ENCODE assay signal across 11 cellular contexts in genomic region chr1:12436345-12436658, GRCh38.
DNase-seq lines count a peak whose midpoint lies in the region; ATAC-seq, FAIRE-seq and TF ChIP-seq lines count a peak whose summit lies in the region.
"Had no signal": no experiment of that assay in that cellular context is flagged by ENCODE, and none has a peak within 500 bp of the region (broad histone marks: within the 10 kb centered on the region; RNA-seq: fewer than 3 reads in every experiment).

No MANE protein-coding gene starts in this region.

- no peak overlapping the region for H4K91ac ChIP-seq in neuronal stem cell (ENCODE audit: low read depth, low read length, poor library complexity)

- TF ChIP-seq EP300 in GM12878 (IDR thresholded peaks at IDR 0.05; ENCODE audit: borderline replicate concordance in 1 of 2, control insufficient read depth in 1 of 2, low read depth in 2 of 2, low read length in 2 of 2): no peak

- TF ChIP-seq POLR2A in GM12878 (IDR thresholded peaks at IDR 0.05; ENCODE audit: low read depth, low read length): no peak

- H4K20me1 ChIP-seq in Loucy (ENCODE audit: insufficient read depth, low read length, poor library complexity, severe bottlenecking): no peaks in the 10 kb centered on the region
- peaks cover 9% of the 10 kb centered on the region; the same call in 1 of the 2 replicates for H4K20me1 ChIP-seq in GM12878 (ENCODE audit: control insufficient read depth, insufficient read depth)

- H3K4me3 ChIP-seq in Loucy (ENCODE audit: low read length, poor library complexity, severe bottlenecking) (peak overlapping the region; percentile 63), GM12878 (no peak overlapping the region), neuronal stem cell (ENCODE audit: low read length in 2 of 2) (no peak overlapping the region), MG63 (no peak overlapping the region)

- no peak for ATAC-seq in CD4-positive, alpha-beta T cell (ENCODE audit: poor library complexity)
- ATAC-seq in GM12878: peak; percentile 3; the same call in 2 of the 3 replicates

- no TSS peak for BruUV-seq in GM12878 (replicated peaks; lab: Mats Ljungman, UMichigan)

- RAD21 ChIA-PET in GM12878 (lab: Charles Lee; ENCODE audit: unreplicated experiment): interaction anchor here (1.0 to 2.6 kb wide), 3 partner anchors 14 to 181 kb away, joined by 4 to 14 read pairs (median 7); partner anchors contain the start of gene DHRS3

- H2AFZ ChIP-seq in Loucy (ENCODE audit: low read length) (no peak overlapping the region), GM12878 (ENCODE audit: control insufficient read depth, low read depth, low read length) (no peak overlapping the region), neuronal stem cell (ENCODE audit: low read length) (no peak overlapping the region)

- no peak overlapping the region for H3K23ac ChIP-seq in neuronal stem cell (ENCODE audit: low read depth, low read length, poor library complexity)

- H3K4me3 Mint-ChIP-seq in CD4-positive, alpha-beta T cell: peak overlapping the region; percentile 56
- no peak overlapping the region for H3K4me3 Mint-ChIP-seq in CD14-positive monocyte

- H3K4me1 Mint-ChIP-seq in CD4-positive, alpha-beta T cell (ENCODE audit: low read depth): peaks cover 78% of the 10 kb centered on the region
- H3K4me1 Mint-ChIP-seq in CD14-positive monocyte: peaks cover 31% of the 10 kb centered on the region

- POLR2A ChIA-PET in CD4-positive, alpha-beta T cell (lab: Charles Lee): interaction anchor here (0.6 to 3.5 kb wide), 8 partner anchors 11 to 183 kb away, joined by 3 to 25 read pairs (median 4); partner anchors contain the start of gene DHRS3
- POLR2A ChIA-PET in GM12878 (lab: Charles Lee): no interaction called here

- H2AK5ac ChIP-seq in neuronal stem cell (ENCODE audit: low read depth, low read length): peak overlapping the region; percentile 6

- no peak for TF ChIP-seq RAD21 in GM12878 (IDR thresholded peaks at IDR 0.05; ENCODE audit: insufficient read depth, low read depth, low read length)

- no peaks in the 10 kb centered on the region for H3K9me2 ChIP-seq in Loucy (replicated peaks; ENCODE audit: low read depth, low read length)

- H3K9ac ChIP-seq in Loucy (ENCODE audit: low read depth, low read length, poor library complexity, severe bottlenecking) (peak overlapping the region; percentile 70), GM12878 (ENCODE audit: control insufficient read depth, insufficient read depth, low read length) (no peak overlapping the region; the same call in 1 of the 2 replicates), neuronal stem cell (ENCODE audit: low read depth, low read length, poor library complexity) (peak overlapping the region; percentile 54)

- H2BK12ac ChIP-seq in neuronal stem cell (ENCODE audit: low read length): no peak overlapping the region

- no peak overlapping the region for H2BK120ac ChIP-seq in neuronal stem cell (ENCODE audit: low read depth, low read length)

- peaks cover 41% of the 10 kb centered on the region for H3K36me3 Mint-ChIP-seq in CD4-positive, alpha-beta T cell (ENCODE audit: low read depth)
- peaks cover 75 to 76% of the 10 kb centered on the region in 2 donors for H3K36me3 Mint-ChIP-seq in CD14-positive monocyte

- SMC1A ChIA-PET in GM12878 (lab: Charles Lee; ENCODE audit: uncharacterized antibody, unreplicated experiment): interaction anchor here (0.6 to 7.5 kb wide), 7 partner anchors 12 to 395 kb away, joined by 3 to 74 read pairs (median 4); no protein-coding TSS in a partner anchor

- intact Hi-C loops in CD4-positive, alpha-beta T cell (cut with DNase I, micrococcal nuclease): no loop called here
- intact Hi-C loops in GM12878 (cut with micrococcal nuclease; ENCODE audit: unreplicated experiment): no loop called here
- intact Hi-C loops in CD14-positive monocyte (cut with micrococcal nuclease): no loop called here

- H3K4me2 ChIP-seq in Loucy (ENCODE audit: low read depth, low read length, poor library complexity, severe bottlenecking) (peak overlapping the region; percentile 89), GM12878 (ENCODE audit: control insufficient read depth, insufficient read depth) (peak overlapping the region; percentile 65), neuronal stem cell (ENCODE audit: insufficient read depth, low read length, poor library complexity, severe bottlenecking) (no peak overlapping the region)

- H3K79me2 ChIP-seq in Loucy (ENCODE audit: insufficient read depth, low read length) (no peaks in the 10 kb centered on the region), GM12878 (ENCODE audit: control insufficient read depth, insufficient read depth, low read length) (no peaks in the 10 kb centered on the region)

- peak overlapping the region; percentile 81 for H3K4ac ChIP-seq in neuronal stem cell (ENCODE audit: low read length)

- in situ Hi-C loops in GM12878 (cut with MboI): loop anchor here (5.0 kb wide), 1 partner anchor 49 kb away; no protein-coding TSS in a partner anchor

- no peak overlapping the region for H2BK15ac ChIP-seq in neuronal stem cell (ENCODE audit: low read length)

- no peaks in the 10 kb centered on the region for H3K27me3 ChIP-seq in CD4-positive, alpha-beta T cell (ENCODE audit: control insufficient read depth, insufficient read depth, low read length)
- H3K27me3 ChIP-seq in Loucy (ENCODE audit: insufficient read depth, low read length, poor library complexity, severe bottlenecking) (no peaks in the 10 kb centered on the region), GM12878 (replicated peaks in 1 of 2; ENCODE audit: control insufficient read depth in 2 of 2, insufficient read depth in 2 of 2, low read length in 1 of 2) (no peaks in the 10 kb centered on the region), neuronal stem cell (ENCODE audit: control insufficient read depth in 3 of 3, insufficient read depth in 3 of 3, low read depth in 1 of 3, low read length in 3 of 3) (no peaks in the 10 kb centered on the region), MG63 (no peaks in the 10 kb centered on the region)

- H3K79me1 ChIP-seq in neuronal stem cell (ENCODE audit: low read depth, low read length): peaks cover 2% of the 10 kb centered on the region

- 19% methylated on average over 2 of the region's 2 CpGs for WGBS in GM12878 (ENCODE audit: insufficient coverage, insufficient replicate concordance, low lambda C conversion rate, missing lambda C conversion rate)
- WGBS in neuronal stem cell (ENCODE audit: extremely low coverage in 2 of 2, insufficient read length in 2 of 2, insufficient replicate concordance in 1 of 2), 2 donors: no CpG with 5 or more reads among the region's 2 CpGs

- CTCF ChIA-PET in CD4-positive, alpha-beta T cell (lab: Charles Lee): no interaction called here
- CTCF ChIA-PET in GM12878 (lab: Yijun Ruan, JAX): interaction anchor here (0.6 to 3.1 kb wide), 5 partner anchors 15 to 1288 kb away, joined by 3 to 10 read pairs (median 5); no protein-coding TSS in a partner anchor

- H3K4me1 ChIP-seq in Loucy (ENCODE audit: insufficient read depth, low read length, poor library complexity, severe bottlenecking) (peaks cover 75% of the 10 kb centered on the region), GM12878 (ENCODE audit: control insufficient read depth, insufficient read depth, low read length) (peaks cover 42% of the 10 kb centered on the region), neuronal stem cell (ENCODE audit: control insufficient read depth in 2 of 2, insufficient read depth in 1 of 2, low read depth in 1 of 2, low read length in 2 of 2) (peaks cover 16 to 18% of the 10 kb centered on the region in 2 donors)

- peak overlapping the region; percentile 42 for H3K14ac ChIP-seq in neuronal stem cell (ENCODE audit: low read length)

- H3K27ac Mint-ChIP-seq in CD4-positive, alpha-beta T cell: peak overlapping the region; percentile 84
- H3K27ac Mint-ChIP-seq in CD14-positive monocyte: peak overlapping the region in 2 of 7 donors; percentile 22 to 32

- H3F3A ChIP-seq in Loucy (ENCODE audit: low read depth): peaks cover 21% of the 10 kb centered on the region

- no peak overlapping the region for H2BK5ac ChIP-seq in neuronal stem cell (ENCODE audit: low read length)

- H3K9me3 Mint-ChIP-seq in CD4-positive, alpha-beta T cell: peaks cover 3% of the 10 kb centered on the region
- no peaks in the 10 kb centered on the region for H3K9me3 Mint-ChIP-seq in CD14-positive monocyte
- H3K9me3 Mint-ChIP-seq: H9 had no signal

- H3K27me3 Mint-ChIP-seq in CD4-positive, alpha-beta T cell: no peaks in the 10 kb centered on the region
- peaks cover 0 to 3% (median 2%) of the 10 kb centered on the region in 3 donors for H3K27me3 Mint-ChIP-seq in CD14-positive monocyte (ENCODE audit: low read depth in 3 of 3)

- H3K36me3 ChIP-seq in Loucy (ENCODE audit: insufficient read depth, low read length): no peaks in the 10 kb centered on the region
- H3K36me3 ChIP-seq in GM12878 (ENCODE audit: control insufficient read depth in 2 of 2, insufficient read depth in 2 of 2, low read length in 1 of 2): no peaks in the 10 kb centered on the region
- no peaks in the 10 kb centered on the region for H3K36me3 ChIP-seq in neuronal stem cell (replicated peaks in 1 of 2; ENCODE audit: control insufficient read depth in 2 of 2, insufficient read depth in 2 of 2, low read length in 2 of 2)
- peaks cover 17% of the 10 kb centered on the region for H3K36me3 ChIP-seq in MG63

- no peak overlapping the region for H4K8ac ChIP-seq in neuronal stem cell (ENCODE audit: low read depth, low read length)

- no peak for FAIRE-seq in GM12878 (lab: Jason Lieb, UNC)

- no peak for DNase-seq in CD4-positive, alpha-beta T cell
- DNase-seq in GM12878 (ENCODE audit: low read depth, low spot score) (no peak), neuronal stem cell (ENCODE audit: low spot score) (no peak), CD14-positive monocyte (ENCODE audit: low spot score) (no peak), MG63 (no peak), EL (no peak), AML-193 (lab: John Stamatoyannopoulos, UW) (no peak)
- DNase-seq: DMS153, H9, NCI-H2029 had no signal

- TF ChIP-seq CTCF in CD4-positive, alpha-beta T cell (IDR thresholded peaks at IDR 0.05): no peak
- TF ChIP-seq CTCF in Loucy (conservative IDR thresholded peaks at IDR 0.05; ENCODE audit: low read length): no peak
- TF ChIP-seq CTCF in GM12878 (IDR thresholded peaks at IDR 0.05 in 2 of 3, conservative IDR thresholded peaks at IDR 0.05 in 1 of 3; ENCODE audit: control insufficient read depth in 2 of 3, extremely low read depth in 1 of 3, insufficient read depth in 1 of 3, low read depth in 3 of 3, low read length in 3 of 3): no peak
- TF ChIP-seq CTCF in CD14-positive monocyte (IDR thresholded peaks at IDR 0.05): no peak

- peak overlapping the region; percentile 13 for H3K27ac ChIP-seq in CD4-positive, alpha-beta T cell (ENCODE audit: low read depth, low read length)
- H3K27ac ChIP-seq in GM12878 (ENCODE audit: control insufficient read depth, insufficient read depth) (no peak overlapping the region; the same call in 1 of the 2 replicates), neuronal stem cell (replicated peaks; ENCODE audit: low read length) (no peak overlapping the region)

- H3K9me3 ChIP-seq in CD4-positive, alpha-beta T cell (ENCODE audit: control insufficient read depth, low read length): no peaks in the 10 kb centered on the region
- H3K9me3 ChIP-seq in Loucy (ENCODE audit: insufficient read depth, low read depth, low read length): no peaks in the 10 kb centered on the region
- H3K9me3 ChIP-seq in GM12878 (replicated peaks; ENCODE audit: control insufficient read depth, insufficient read depth, low read length): peaks cover 4% of the 10 kb centered on the region; the same call in 2 of the 3 replicates
- peaks cover 4 to 6% of the 10 kb centered on the region in 2 donors for H3K9me3 ChIP-seq in neuronal stem cell (replicated peaks in 1 of 2; ENCODE audit: control insufficient read depth in 2 of 2, insufficient read depth in 1 of 2, low read depth in 1 of 2, low read length in 2 of 2)
- no peaks in the 10 kb centered on the region for H3K9me3 ChIP-seq in MG63

- peak overlapping the region; percentile 90 for H3K18ac ChIP-seq in neuronal stem cell (ENCODE audit: low read length)
